Comparison of ENCODE assay signal across 9 cellular contexts in genomic region chr14:21940887-21941855, GRCh38.
A peak's percentile ranks its signal among the peaks of the same experiment; 100 is the strongest.
DNase-seq lines count a peak whose midpoint lies in the region; ATAC-seq, FAIRE-seq and TF ChIP-seq lines count a peak whose summit lies in the region.
"Had no signal": no experiment of that assay in that cellular context is flagged by ENCODE, and none has a peak within 500 bp of the region (broad histone marks: within the 10 kb centered on the region; RNA-seq: fewer than 3 reads in every experiment).

No MANE protein-coding gene starts in this region.

- no peaks in the 10 kb centered on the region for H3K36me3 ChIP-seq in bronchial epithelial cell (ENCODE audit: control insufficient read depth, insufficient read depth, low read length)

- no peaks in the 10 kb centered on the region for H3K9me3 Mint-ChIP-seq in naive thymus-derived CD8-positive, alpha-beta T cell
- H3K9me3 Mint-ChIP-seq: brain had no signal

- CTCF ChIA-PET in RWPE1 (lab: Yijun Ruan, JAX) = interaction anchor here (0.7 to 0.9 kb wide), 2 partner anchors 23 to 185 kb away, joined by 3 read pairs; no protein-coding TSS in a partner anchor

- H3K27me3 ChIP-seq in bronchial epithelial cell (ENCODE audit: control insufficient read depth, insufficient read depth, low read length) = peaks cover 3% of the 10 kb centered on the region

- POLR2A ChIA-PET in RWPE1 (lab: Yijun Ruan, JAX; ENCODE audit: low non-redundant PET) = no interaction called here
- POLR2A ChIA-PET in naive thymus-derived CD8-positive, alpha-beta T cell (lab: Charles Lee) = interaction anchor here (0.8 to 1.0 kb wide), 5 partner anchors 17 to 629 kb away, joined by 3 to 4 read pairs (median 3); no protein-coding TSS in a partner anchor

- H3K4me3 ChIP-seq in bronchial epithelial cell (ENCODE audit: low read depth, low read length) = no peak overlapping the region

- H3K27me3 Mint-ChIP-seq in naive thymus-derived CD8-positive, alpha-beta T cell = peaks cover 0 to 2% (median 0%) of the 10 kb centered on the region in 5 donors
- H3K27me3 Mint-ChIP-seq: brain had no signal

- peak overlapping the region; percentile 65 to 88 (median 78) for H3K4me3 Mint-ChIP-seq in naive thymus-derived CD8-positive, alpha-beta T cell
- H3K4me3 Mint-ChIP-seq: brain had no signal

- H3K27ac Mint-ChIP-seq in naive thymus-derived CD8-positive, alpha-beta T cell = peak overlapping the region; percentile 27 to 93 (median 90)
- H3K27ac Mint-ChIP-seq: brain had no signal

- no peak overlapping the region for H3K27ac ChIP-seq in RWPE1

- no peaks in the 10 kb centered on the region for H3K36me3 Mint-ChIP-seq in naive thymus-derived CD8-positive, alpha-beta T cell
- H3K36me3 Mint-ChIP-seq: brain had no signal

- H3K4me1 Mint-ChIP-seq in naive thymus-derived CD8-positive, alpha-beta T cell = peaks cover 9 to 26% (median 19%) of the 10 kb centered on the region in 4 donors
- H3K4me1 Mint-ChIP-seq: brain had no signal

- peak in 2 of 3 donors; percentile 8 to 21 for DNase-seq in stimulated activated CD4-positive, alpha-beta T cell treated with anti-CD3 and anti-CD28 coated beads, Interleukin-12 subunit alpha, Interleukin-12 subunit beta, amount 100 ng/mL, for 48 hours (ENCODE audit: low read depth in 2 of 3, low spot score in 1 of 3)
- DNase-seq in stimulated activated CD4-positive, alpha-beta T cell treated with anti-CD3 and anti-CD28 coated beads, Interleukin-4, amount 100 ng/mL, for 1 hour = no peak
- peak; percentile 49 for DNase-seq in RWPE1 (ENCODE audit: low spot score)
- peak; percentile 55 for DNase-seq in bronchial epithelial cell (ENCODE audit: low read depth)
- peak in 6 of 10 donors; percentile 6 to 50 (median 35) for DNase-seq in naive thymus-derived CD8-positive, alpha-beta T cell
- no peak for DNase-seq in hippocampal formation (lab: John Stamatoyannopoulos, UW)
- no peak for DNase-seq in NCI-H1436 treated with DMSO at 0.1 percent for 48 hours (lab: John Stamatoyannopoulos, UW)
- no peak for DNase-seq in GF-D8 (lab: John Stamatoyannopoulos, UW)

- TF ChIP-seq CTCF in RWPE1 (conservative IDR thresholded peaks at IDR 0.05; ENCODE audit: low read depth) (peak; percentile 22; the same call in 1 of the 2 replicates), bronchial epithelial cell (IDR thresholded peaks at IDR 0.05; ENCODE audit: insufficient read depth, low read length, severe bottlenecking) (peak; percentile 68)

- FAIRE-seq in bronchial epithelial cell (lab: Jason Lieb, UNC) = no peak

- peak; percentile 88 to 92 for ATAC-seq in naive thymus-derived CD8-positive, alpha-beta T cell

Comparison
In these comparisons a context has a peak if more than half of its experiments do, and no peak if none do; other contexts are left out.
1. DNase-seq: peak in stimulated activated CD4-positive, alpha-beta T cell treated with anti-CD3 and anti-CD28 coated beads, Interleukin-12 subunit alpha, Interleukin-12 subunit beta, amount 100 ng/mL, for 48 hours (2 of 3), RWPE1 (single experiment), bronchial epithelial cell (single experiment) and naive thymus-derived CD8-positive, alpha-beta T cell (6 of 10); none in stimulated activated CD4-positive, alpha-beta T cell treated with anti-CD3 and anti-CD28 coated beads, Interleukin-4, amount 100 ng/mL, for 1 hour (single experiment), hippocampal formation (0 of 2), NCI-H1436 treated with DMSO at 0.1 percent for 48 hours (single experiment) and GF-D8 (single experiment).